In the genomic region with DNA sequence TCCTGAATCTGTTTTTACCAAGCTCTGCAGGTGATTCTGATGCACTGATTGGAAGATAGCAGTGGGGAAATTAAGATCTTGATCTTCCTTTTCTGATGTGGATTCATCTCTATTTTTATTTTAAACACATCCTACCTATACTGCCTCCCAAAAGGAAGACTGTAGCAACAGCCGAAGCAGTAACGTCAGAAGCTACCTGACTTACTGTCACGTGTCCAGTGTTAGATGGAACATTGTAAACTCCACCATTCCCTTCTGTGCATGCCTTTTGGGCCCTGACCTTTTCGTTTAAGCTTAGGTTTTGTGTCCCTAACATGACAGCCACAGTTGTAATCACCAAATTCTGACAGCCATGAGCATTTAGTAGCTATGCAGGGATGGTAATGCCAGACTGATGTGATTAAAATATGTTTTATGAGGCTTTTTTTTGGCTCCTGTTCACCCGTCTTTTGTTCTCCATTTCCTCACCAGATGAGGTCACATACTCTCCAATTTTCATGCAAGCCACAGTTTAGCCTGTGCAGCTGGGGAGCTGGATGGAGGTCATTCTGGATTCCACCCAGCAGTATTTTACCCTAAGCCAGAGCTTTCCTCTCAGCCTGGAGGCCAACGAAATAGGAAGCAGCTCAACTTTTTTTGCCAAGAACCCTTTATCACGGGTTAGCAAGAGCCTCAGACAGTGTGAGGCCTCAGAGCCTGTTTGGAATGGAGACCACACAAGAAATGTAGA, we compare ENCODE assay signal across 2 cellular contexts.
TF ChIP-seq lines count a peak whose summit lies in the region.

No MANE protein-coding gene starts in this region.

TF ChIP-seq in HEK293, 187 proteins besides CTCF, POLR2A, EP300 and RAD21 (continues in another document):
- TF ChIP-seq ZNF174 (tag by site-specific recombination; IDR thresholded peaks at IDR 0.05) (no peak), KLF10 (tag by site-specific recombination; IDR thresholded peaks at IDR 0.05) (no peak), ZBTB17 (tag by site-specific recombination; IDR thresholded peaks at IDR 0.05) (no peak), MEIS1 (CRISPR knock-in tag; IDR thresholded peaks at IDR 0.05; ENCODE audit: borderline replicate concordance) (no peak), GLIS1 (tag by site-specific recombination; IDR thresholded peaks at IDR 0.05) (no peak), ZNF239 (tag by site-specific recombination; IDR thresholded peaks at IDR 0.05) (no peak), ZNF473 (tag by site-specific recombination; IDR thresholded peaks at IDR 0.05) (no peak), ZNF561 (tag by site-specific recombination; IDR thresholded peaks at IDR 0.05; ENCODE audit: borderline replicate concordance) (no peak), ZBTB8A (tag by site-specific recombination; IDR thresholded peaks at IDR 0.05) (no peak), ZNF37A (tag by site-specific recombination; IDR thresholded peaks at IDR 0.05) (no peak), SETDB1 (IDR thresholded peaks at IDR 0.05; ENCODE audit: insufficient read length, low read length) (no peak), ZNF140 (tag by site-specific recombination; IDR thresholded peaks at IDR 0.05) (no peak)
- TF ChIP-seq, protein P1, sequence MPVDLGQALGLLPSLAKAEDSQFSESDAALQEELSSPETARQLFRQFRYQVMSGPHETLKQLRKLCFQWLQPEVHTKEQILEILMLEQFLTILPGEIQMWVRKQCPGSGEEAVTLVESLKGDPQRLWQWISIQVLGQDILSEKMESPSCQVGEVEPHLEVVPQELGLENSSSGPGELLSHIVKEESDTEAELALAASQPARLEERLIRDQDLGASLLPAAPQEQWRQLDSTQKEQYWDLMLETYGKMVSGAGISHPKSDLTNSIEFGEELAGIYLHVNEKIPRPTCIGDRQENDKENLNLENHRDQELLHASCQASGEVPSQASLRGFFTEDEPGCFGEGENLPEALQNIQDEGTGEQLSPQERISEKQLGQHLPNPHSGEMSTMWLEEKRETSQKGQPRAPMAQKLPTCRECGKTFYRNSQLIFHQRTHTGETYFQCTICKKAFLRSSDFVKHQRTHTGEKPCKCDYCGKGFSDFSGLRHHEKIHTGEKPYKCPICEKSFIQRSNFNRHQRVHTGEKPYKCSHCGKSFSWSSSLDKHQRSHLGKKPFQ (tag by site-specific recombination; IDR thresholded peaks at IDR 0.05) = no peak
- TF ChIP-seq, protein P2, sequence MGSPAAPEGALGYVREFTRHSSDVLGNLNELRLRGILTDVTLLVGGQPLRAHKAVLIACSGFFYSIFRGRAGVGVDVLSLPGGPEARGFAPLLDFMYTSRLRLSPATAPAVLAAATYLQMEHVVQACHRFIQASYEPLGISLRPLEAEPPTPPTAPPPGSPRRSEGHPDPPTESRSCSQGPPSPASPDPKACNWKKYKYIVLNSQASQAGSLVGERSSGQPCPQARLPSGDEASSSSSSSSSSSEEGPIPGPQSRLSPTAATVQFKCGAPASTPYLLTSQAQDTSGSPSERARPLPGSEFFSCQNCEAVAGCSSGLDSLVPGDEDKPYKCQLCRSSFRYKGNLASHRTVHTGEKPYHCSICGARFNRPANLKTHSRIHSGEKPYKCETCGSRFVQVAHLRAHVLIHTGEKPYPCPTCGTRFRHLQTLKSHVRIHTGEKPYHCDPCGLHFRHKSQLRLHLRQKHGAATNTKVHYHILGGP (tag by site-specific recombination; IDR thresholded peaks at IDR 0.05) = no peak
- TF ChIP-seq, protein P3, sequence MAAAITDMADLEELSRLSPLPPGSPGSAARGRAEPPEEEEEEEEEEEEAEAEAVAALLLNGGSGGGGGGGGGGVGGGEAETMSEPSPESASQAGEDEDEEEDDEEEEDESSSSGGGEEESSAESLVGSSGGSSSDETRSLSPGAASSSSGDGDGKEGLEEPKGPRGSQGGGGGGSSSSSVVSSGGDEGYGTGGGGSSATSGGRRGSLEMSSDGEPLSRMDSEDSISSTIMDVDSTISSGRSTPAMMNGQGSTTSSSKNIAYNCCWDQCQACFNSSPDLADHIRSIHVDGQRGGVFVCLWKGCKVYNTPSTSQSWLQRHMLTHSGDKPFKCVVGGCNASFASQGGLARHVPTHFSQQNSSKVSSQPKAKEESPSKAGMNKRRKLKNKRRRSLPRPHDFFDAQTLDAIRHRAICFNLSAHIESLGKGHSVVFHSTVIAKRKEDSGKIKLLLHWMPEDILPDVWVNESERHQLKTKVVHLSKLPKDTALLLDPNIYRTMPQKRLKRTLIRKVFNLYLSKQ (tag by site-specific recombination; IDR thresholded peaks at IDR 0.05; ENCODE audit: borderline replicate concordance) = no peak
- TF ChIP-seq, protein P4, sequence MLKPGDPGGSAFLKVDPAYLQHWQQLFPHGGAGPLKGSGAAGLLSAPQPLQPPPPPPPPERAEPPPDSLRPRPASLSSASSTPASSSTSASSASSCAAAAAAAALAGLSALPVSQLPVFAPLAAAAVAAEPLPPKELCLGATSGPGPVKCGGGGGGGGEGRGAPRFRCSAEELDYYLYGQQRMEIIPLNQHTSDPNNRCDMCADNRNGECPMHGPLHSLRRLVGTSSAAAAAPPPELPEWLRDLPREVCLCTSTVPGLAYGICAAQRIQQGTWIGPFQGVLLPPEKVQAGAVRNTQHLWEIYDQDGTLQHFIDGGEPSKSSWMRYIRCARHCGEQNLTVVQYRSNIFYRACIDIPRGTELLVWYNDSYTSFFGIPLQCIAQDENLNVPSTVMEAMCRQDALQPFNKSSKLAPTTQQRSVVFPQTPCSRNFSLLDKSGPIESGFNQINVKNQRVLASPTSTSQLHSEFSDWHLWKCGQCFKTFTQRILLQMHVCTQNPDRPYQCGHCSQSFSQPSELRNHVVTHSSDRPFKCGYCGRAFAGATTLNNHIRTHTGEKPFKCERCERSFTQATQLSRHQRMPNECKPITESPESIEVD (tag by site-specific recombination; IDR thresholded peaks at IDR 0.05) = peak; percentile 37; the same call in 1 of the 2 replicates
- TF ChIP-seq, protein P5, sequence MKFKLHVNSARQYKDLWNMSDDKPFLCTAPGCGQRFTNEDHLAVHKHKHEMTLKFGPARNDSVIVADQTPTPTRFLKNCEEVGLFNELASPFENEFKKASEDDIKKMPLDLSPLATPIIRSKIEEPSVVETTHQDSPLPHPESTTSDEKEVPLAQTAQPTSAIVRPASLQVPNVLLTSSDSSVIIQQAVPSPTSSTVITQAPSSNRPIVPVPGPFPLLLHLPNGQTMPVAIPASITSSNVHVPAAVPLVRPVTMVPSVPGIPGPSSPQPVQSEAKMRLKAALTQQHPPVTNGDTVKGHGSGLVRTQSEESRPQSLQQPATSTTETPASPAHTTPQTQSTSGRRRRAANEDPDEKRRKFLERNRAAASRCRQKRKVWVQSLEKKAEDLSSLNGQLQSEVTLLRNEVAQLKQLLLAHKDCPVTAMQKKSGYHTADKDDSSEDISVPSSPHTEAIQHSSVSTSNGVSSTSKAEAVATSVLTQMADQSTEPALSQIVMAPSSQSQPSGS (tag by site-specific recombination; IDR thresholded peaks at IDR 0.05; ENCODE audit: low read depth) = no peak
- TF ChIP-seq, protein P6, sequence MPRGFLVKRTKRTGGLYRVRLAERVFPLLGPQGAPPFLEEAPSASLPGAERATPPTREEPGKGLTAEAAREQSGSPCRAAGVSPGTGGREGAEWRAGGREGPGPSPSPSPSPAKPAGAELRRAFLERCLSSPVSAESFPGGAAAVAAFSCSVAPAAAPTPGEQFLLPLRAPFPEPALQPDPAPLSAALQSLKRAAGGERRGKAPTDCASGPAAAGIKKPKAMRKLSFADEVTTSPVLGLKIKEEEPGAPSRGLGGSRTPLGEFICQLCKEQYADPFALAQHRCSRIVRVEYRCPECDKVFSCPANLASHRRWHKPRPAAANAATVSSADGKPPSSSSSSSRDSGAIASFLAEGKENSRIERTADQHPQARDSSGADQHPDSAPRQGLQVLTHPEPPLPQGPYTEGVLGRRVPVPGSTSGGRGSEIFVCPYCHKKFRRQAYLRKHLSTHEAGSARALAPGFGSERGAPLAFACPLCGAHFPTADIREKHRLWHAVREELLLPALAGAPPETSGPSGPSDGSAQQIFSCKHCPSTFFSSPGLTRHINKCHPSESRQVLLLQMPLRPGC (tag by site-specific recombination; IDR thresholded peaks at IDR 0.05) = no peak

TF ChIP-seq in K562, 482 proteins besides CTCF, POLR2A, EP300 and RAD21 (continues in another document):
- TF ChIP-seq ZNF165 (CRISPR knock-in tag; IDR thresholded peaks at IDR 0.05; ENCODE audit: borderline replicate concordance) (no peak), FUS (optimal IDR thresholded peaks at IDR 0.05; ENCODE audit: low read depth, low read length) (no peak), ZNF24 (IDR thresholded peaks at IDR 0.05) (no peak), KLF16 (IDR thresholded peaks at IDR 0.05) (no peak), CBX8 (IDR thresholded peaks at IDR 0.05; ENCODE audit: borderline replicate concordance, extremely low read depth, low read depth, low read length, poor library complexity, severe bottlenecking) (peak; percentile 68), HOXB6 (CRISPR knock-in tag; IDR thresholded peaks at IDR 0.05; ENCODE audit: borderline replicate concordance) (no peak)
- TF ChIP-seq, protein P7, sequence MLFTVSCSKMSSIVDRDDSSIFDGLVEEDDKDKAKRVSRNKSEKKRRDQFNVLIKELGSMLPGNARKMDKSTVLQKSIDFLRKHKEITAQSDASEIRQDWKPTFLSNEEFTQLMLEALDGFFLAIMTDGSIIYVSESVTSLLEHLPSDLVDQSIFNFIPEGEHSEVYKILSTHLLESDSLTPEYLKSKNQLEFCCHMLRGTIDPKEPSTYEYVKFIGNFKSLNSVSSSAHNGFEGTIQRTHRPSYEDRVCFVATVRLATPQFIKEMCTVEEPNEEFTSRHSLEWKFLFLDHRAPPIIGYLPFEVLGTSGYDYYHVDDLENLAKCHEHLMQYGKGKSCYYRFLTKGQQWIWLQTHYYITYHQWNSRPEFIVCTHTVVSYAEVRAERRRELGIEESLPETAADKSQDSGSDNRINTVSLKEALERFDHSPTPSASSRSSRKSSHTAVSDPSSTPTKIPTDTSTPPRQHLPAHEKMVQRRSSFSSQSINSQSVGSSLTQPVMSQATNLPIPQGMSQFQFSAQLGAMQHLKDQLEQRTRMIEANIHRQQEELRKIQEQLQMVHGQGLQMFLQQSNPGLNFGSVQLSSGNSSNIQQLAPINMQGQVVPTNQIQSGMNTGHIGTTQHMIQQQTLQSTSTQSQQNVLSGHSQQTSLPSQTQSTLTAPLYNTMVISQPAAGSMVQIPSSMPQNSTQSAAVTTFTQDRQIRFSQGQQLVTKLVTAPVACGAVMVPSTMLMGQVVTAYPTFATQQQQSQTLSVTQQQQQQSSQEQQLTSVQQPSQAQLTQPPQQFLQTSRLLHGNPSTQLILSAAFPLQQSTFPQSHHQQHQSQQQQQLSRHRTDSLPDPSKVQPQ (CRISPR knock-in tag; IDR thresholded peaks at IDR 0.05; ENCODE audit: borderline replicate concordance) = no peak
- TF ChIP-seq, protein P8, sequence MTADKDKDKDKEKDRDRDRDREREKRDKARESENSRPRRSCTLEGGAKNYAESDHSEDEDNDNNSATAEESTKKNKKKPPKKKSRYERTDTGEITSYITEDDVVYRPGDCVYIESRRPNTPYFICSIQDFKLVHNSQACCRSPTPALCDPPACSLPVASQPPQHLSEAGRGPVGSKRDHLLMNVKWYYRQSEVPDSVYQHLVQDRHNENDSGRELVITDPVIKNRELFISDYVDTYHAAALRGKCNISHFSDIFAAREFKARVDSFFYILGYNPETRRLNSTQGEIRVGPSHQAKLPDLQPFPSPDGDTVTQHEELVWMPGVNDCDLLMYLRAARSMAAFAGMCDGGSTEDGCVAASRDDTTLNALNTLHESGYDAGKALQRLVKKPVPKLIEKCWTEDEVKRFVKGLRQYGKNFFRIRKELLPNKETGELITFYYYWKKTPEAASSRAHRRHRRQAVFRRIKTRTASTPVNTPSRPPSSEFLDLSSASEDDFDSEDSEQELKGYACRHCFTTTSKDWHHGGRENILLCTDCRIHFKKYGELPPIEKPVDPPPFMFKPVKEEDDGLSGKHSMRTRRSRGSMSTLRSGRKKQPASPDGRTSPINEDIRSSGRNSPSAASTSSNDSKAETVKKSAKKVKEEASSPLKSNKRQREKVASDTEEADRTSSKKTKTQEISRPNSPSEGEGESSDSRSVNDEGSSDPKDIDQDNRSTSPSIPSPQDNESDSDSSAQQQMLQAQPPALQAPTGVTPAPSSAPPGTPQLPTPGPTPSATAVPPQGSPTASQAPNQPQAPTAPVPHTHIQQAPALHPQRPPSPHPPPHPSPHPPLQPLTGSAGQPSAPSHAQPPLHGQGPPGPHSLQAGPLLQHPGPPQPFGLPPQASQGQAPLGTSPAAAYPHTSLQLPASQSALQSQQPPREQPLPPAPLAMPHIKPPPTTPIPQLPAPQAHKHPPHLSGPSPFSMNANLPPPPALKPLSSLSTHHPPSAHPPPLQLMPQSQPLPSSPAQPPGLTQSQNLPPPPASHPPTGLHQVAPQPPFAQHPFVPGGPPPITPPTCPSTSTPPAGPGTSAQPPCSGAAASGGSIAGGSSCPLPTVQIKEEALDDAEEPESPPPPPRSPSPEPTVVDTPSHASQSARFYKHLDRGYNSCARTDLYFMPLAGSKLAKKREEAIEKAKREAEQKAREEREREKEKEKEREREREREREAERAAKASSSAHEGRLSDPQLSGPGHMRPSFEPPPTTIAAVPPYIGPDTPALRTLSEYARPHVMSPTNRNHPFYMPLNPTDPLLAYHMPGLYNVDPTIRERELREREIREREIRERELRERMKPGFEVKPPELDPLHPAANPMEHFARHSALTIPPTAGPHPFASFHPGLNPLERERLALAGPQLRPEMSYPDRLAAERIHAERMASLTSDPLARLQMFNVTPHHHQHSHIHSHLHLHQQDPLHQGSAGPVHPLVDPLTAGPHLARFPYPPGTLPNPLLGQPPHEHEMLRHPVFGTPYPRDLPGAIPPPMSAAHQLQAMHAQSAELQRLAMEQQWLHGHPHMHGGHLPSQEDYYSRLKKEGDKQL (CRISPR knock-in tag; IDR thresholded peaks at IDR 0.05; ENCODE audit: borderline replicate concordance) = no peak
- TF ChIP-seq, protein P9, sequence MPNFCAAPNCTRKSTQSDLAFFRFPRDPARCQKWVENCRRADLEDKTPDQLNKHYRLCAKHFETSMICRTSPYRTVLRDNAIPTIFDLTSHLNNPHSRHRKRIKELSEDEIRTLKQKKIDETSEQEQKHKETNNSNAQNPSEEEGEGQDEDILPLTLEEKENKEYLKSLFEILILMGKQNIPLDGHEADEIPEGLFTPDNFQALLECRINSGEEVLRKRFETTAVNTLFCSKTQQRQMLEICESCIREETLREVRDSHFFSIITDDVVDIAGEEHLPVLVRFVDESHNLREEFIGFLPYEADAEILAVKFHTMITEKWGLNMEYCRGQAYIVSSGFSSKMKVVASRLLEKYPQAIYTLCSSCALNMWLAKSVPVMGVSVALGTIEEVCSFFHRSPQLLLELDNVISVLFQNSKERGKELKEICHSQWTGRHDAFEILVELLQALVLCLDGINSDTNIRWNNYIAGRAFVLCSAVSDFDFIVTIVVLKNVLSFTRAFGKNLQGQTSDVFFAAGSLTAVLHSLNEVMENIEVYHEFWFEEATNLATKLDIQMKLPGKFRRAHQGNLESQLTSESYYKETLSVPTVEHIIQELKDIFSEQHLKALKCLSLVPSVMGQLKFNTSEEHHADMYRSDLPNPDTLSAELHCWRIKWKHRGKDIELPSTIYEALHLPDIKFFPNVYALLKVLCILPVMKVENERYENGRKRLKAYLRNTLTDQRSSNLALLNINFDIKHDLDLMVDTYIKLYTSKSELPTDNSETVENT (CRISPR knock-in tag; IDR thresholded peaks at IDR 0.05) = no peak
